ENCODE assay signal across 21 cellular contexts in genomic region chr10:1570652-1571051, GRCh38.
DNase-seq lines count a peak whose midpoint lies in the region; ATAC-seq and TF ChIP-seq lines count a peak whose summit lies in the region.
"Had no signal": no experiment of that assay in that cellular context is flagged by ENCODE, and none has a peak within 500 bp of the region (broad histone marks: within the 10 kb centered on the region; RNA-seq: fewer than 3 reads in every experiment).

No MANE protein-coding gene starts in this region.

- CTCF ChIA-PET in HEK293T (lab: Yijun Ruan, JAX), result no interaction called here

- DNase-seq in HEK293T (ENCODE audit: extremely low spot score), result no peak
- DNase-seq in chondrocyte (ENCODE audit: low spot score), result peak; percentile 58
- DNase-seq in neural progenitor cell (ENCODE audit: low spot score), result peak; percentile 35
- no peak for DNase-seq in NCI-H1092 treated with DMSO at 0.1 percent for 48 hours (lab: John Stamatoyannopoulos, UW)
- no peak for DNase-seq in NCI-H1694 (lab: John Stamatoyannopoulos, UW)
- DNase-seq in NOMO-1 treated with dmso at 0.1 percent for 144 hours (lab: John Stamatoyannopoulos, UW; ENCODE audit: unreplicated experiment), result no peak
- DNase-seq: DMS153; EL; NCI-H1092; NCI-H2107; NCI-H345; NCI-H69; NK-92 treated with Interleukin-12 subunit alpha and Interleukin-12 subunit beta, amount 100 ng/mL, for 24 hours had no signal

- H3K79me2 ChIP-seq in neural progenitor cell (ENCODE audit: low read depth), result no peaks in the 10 kb centered on the region

- H4K20me1 ChIP-seq in BLaER1, result no peaks in the 10 kb centered on the region; the same call in 1 of the 2 replicates
- H4K20me1 ChIP-seq in neural progenitor cell (ENCODE audit: low read depth), result no peaks in the 10 kb centered on the region

- peaks cover 76% of the 10 kb centered on the region for H3K4me1 ChIP-seq in BLaER1
- H3K4me1 ChIP-seq in neural progenitor cell, result peaks cover 6% of the 10 kb centered on the region
- H3K4me1 ChIP-seq: A549, Caco-2, SJSA1 had no signal

- H3K27me3 ChIP-seq in BLaER1 (no peaks in the 10 kb centered on the region), neural progenitor cell (no peaks in the 10 kb centered on the region)
- H3K27me3 ChIP-seq: SJSA1 had no signal

- H3F3A ChIP-seq in neural progenitor cell (ENCODE audit: low read depth), result no peaks in the 10 kb centered on the region

- no peak for ATAC-seq in GM21528 (IDR thresholded peaks at IDR 0.05; ENCODE audit: low FRiP score, unreplicated experiment)
- ATAC-seq: A549 had no signal

- POLR2A ChIA-PET in HEK293T (lab: Yijun Ruan, JAX), result no interaction called here

- H3K4me3 ChIP-seq in BLaER1 (no peak overlapping the region), neural progenitor cell (no peak overlapping the region)
- H3K4me3 ChIP-seq: A549, SJSA1 had no signal

- H3K27me3 Mint-ChIP-seq in chondrocyte (ENCODE audit: low read depth), result peaks cover 32% of the 10 kb centered on the region
- peaks cover 27% of the 10 kb centered on the region for H3K27me3 Mint-ChIP-seq in neural progenitor cell (ENCODE audit: insufficient read depth, low read depth)

- H3K9me3 ChIP-seq in BLaER1 (no peaks in the 10 kb centered on the region), neural progenitor cell (ENCODE audit: low read depth) (no peaks in the 10 kb centered on the region)
- H3K9me3 ChIP-seq: A549, Caco-2, SJSA1 had no signal

- H3K4me3 Mint-ChIP-seq in chondrocyte (ENCODE audit: unreplicated experiment) (no peak overlapping the region), neural progenitor cell (no peak overlapping the region)
- H3K4me3 Mint-ChIP-seq: CD14-positive monocyte had no signal

- H3K36me3 Mint-ChIP-seq in chondrocyte (ENCODE audit: low read depth) (no peaks in the 10 kb centered on the region), neural progenitor cell (no peaks in the 10 kb centered on the region)
- H3K36me3 Mint-ChIP-seq: CD14-positive monocyte had no signal

- H3K9me3 Mint-ChIP-seq in chondrocyte (ENCODE audit: low read depth), result no peaks in the 10 kb centered on the region
- H3K9me3 Mint-ChIP-seq in neural progenitor cell, result peaks cover 8% of the 10 kb centered on the region

- TF ChIP-seq CTCF in chondrocyte (IDR thresholded peaks at IDR 0.05) (no peak), neural progenitor cell (IDR thresholded peaks at IDR 0.05) (no peak)

- H3K27ac Mint-ChIP-seq in chondrocyte (ENCODE audit: unreplicated experiment), result no peak overlapping the region
- no peak overlapping the region for H3K27ac Mint-ChIP-seq in neural progenitor cell
- H3K27ac Mint-ChIP-seq: CD14-positive monocyte had no signal

- no peak overlapping the region for H2AFZ ChIP-seq in neural progenitor cell (replicated peaks)

- H3K9ac ChIP-seq in BLaER1, result no peak overlapping the region
- H3K9ac ChIP-seq in neural progenitor cell, result no peak overlapping the region
- H3K9ac ChIP-seq: KMS-11 had no signal

- H3K4me1 Mint-ChIP-seq in chondrocyte (ENCODE audit: low read depth), result no peaks in the 10 kb centered on the region
- H3K4me1 Mint-ChIP-seq in neural progenitor cell, result peaks cover 26% of the 10 kb centered on the region
- H3K4me1 Mint-ChIP-seq: CD14-positive monocyte had no signal

- H3K4me2 ChIP-seq in BLaER1 (peak overlapping the region; percentile 12), neural progenitor cell (no peak overlapping the region)
- H3K4me2 ChIP-seq: A549, KMS-11 had no signal

- no peaks in the 10 kb centered on the region for H3K36me3 ChIP-seq in BLaER1
- H3K36me3 ChIP-seq in neural progenitor cell, result no peaks in the 10 kb centered on the region
- H3K36me3 ChIP-seq: SJSA1 had no signal

- H3K27ac ChIP-seq in BLaER1, result no peak overlapping the region
- H3K27ac ChIP-seq in neural progenitor cell, result no peak overlapping the region
- H3K27ac ChIP-seq: A549, KMS-11, RWPE1, SJSA1 had no signal

TF ChIP-seq in HEK293T, 16 proteins besides CTCF, POLR2A, EP300 and RAD21:
- TF ChIP-seq HDGF (IDR thresholded peaks at IDR 0.05; ENCODE audit: borderline replicate concordance) (no peak), PKNOX1 (IDR thresholded peaks at IDR 0.05) (peak; percentile 80)

Comparison
In these comparisons a context has a peak if more than half of its experiments do, and no peak if none do; other contexts are left out.
1. DNase-seq: peak in chondrocyte (single experiment) and neural progenitor cell (single experiment); none in HEK293T (single experiment), NCI-H1092 treated with DMSO at 0.1 percent for 48 hours (single experiment), NCI-H1694 (single experiment) and NOMO-1 treated with dmso at 0.1 percent for 144 hours (single experiment).